1 cellular context compared by ENCODE assay signal in the genomic region with DNA sequence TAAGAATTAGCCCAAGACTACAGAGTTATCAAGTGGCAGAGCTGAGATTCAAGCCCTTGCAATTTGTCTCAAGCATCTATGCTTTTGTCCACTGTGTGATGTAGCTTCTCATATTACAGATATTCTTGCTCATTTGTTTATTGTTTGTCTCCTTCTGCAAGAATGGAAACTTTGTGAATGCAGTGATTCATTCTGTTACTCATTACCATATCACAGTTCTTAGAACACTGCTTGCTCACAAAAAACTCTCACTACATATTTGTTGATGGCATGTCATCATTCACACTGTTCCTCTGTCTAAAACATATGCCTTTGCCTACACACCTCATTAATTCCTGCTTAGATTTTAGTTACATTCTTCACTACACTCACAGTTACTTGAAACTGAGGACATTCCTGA.
TF ChIP-seq lines count a peak whose summit lies in the region.

No MANE protein-coding gene starts in this region.

TF ChIP-seq in GM12878, 131 proteins besides CTCF, POLR2A, EP300 and RAD21 (continued from another document):
- TF ChIP-seq, protein P1, sequence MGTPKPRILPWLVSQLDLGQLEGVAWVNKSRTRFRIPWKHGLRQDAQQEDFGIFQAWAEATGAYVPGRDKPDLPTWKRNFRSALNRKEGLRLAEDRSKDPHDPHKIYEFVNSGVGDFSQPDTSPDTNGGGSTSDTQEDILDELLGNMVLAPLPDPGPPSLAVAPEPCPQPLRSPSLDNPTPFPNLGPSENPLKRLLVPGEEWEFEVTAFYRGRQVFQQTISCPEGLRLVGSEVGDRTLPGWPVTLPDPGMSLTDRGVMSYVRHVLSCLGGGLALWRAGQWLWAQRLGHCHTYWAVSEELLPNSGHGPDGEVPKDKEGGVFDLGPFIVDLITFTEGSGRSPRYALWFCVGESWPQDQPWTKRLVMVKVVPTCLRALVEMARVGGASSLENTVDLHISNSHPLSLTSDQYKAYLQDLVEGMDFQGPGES (IDR thresholded peaks at IDR 0.05) = no peak
- TF ChIP-seq, protein P2, sequence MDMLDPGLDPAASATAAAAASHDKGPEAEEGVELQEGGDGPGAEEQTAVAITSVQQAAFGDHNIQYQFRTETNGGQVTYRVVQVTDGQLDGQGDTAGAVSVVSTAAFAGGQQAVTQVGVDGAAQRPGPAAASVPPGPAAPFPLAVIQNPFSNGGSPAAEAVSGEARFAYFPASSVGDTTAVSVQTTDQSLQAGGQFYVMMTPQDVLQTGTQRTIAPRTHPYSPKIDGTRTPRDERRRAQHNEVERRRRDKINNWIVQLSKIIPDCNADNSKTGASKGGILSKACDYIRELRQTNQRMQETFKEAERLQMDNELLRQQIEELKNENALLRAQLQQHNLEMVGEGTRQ (IDR thresholded peaks at IDR 0.05; ENCODE audit: borderline replicate concordance, low read depth, low read length) = no peak
- TF ChIP-seq SPI1 (IDR thresholded peaks at IDR 0.05; ENCODE audit: borderline replicate concordance, insufficient read depth, low read depth, low read length) = no peak
- no peak for TF ChIP-seq CBFB (IDR thresholded peaks at IDR 0.05; ENCODE audit: low read depth)
- TF ChIP-seq IRF4 (IDR thresholded peaks at IDR 0.05; ENCODE audit: low read depth, low read length) = peak; percentile 38; the same call in 1 of the 2 replicates
- TF ChIP-seq FOXM1 (IDR thresholded peaks at IDR 0.05; ENCODE audit: low read depth, low read length) = peak; percentile 42; the same call in 1 of the 2 replicates
- TF ChIP-seq MEF2A (IDR thresholded peaks at IDR 0.05; ENCODE audit: insufficient read depth, low read depth, low read length) = 0 out of 2 replicates have a peak, but pooled peaks have one; percentile 30
- no peak for TF ChIP-seq CEBPZ (IDR thresholded peaks at IDR 0.05; ENCODE audit: low read depth, low read length)
- no peak for TF ChIP-seq TBL1XR1 (IDR thresholded peaks at IDR 0.05; ENCODE audit: low read depth, low read length)
- TF ChIP-seq ZNF217 (IDR thresholded peaks at IDR 0.05) = peak; percentile 18; the same call in 1 of the 2 replicates
- TF ChIP-seq, protein P3, sequence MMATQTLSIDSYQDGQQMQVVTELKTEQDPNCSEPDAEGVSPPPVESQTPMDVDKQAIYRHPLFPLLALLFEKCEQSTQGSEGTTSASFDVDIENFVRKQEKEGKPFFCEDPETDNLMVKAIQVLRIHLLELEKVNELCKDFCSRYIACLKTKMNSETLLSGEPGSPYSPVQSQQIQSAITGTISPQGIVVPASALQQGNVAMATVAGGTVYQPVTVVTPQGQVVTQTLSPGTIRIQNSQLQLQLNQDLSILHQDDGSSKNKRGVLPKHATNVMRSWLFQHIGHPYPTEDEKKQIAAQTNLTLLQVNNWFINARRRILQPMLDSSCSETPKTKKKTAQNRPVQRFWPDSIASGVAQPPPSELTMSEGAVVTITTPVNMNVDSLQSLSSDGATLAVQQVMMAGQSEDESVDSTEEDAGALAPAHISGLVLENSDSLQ (IDR thresholded peaks at IDR 0.05) = 0 out of 2 replicates have a peak, but pooled peaks have one; percentile 16
- peak; percentile 51; the same call in 1 of the 3 replicates for TF ChIP-seq POU2F2 (IDR thresholded peaks at IDR 0.05; ENCODE audit: borderline replicate concordance, low read depth, low read length)
- TF ChIP-seq ATF7 (IDR thresholded peaks at IDR 0.05; ENCODE audit: low read depth) = peak; percentile 84
- no peak for TF ChIP-seq E4F1 (IDR thresholded peaks at IDR 0.05; ENCODE audit: borderline replicate concordance, partially characterized antibody)
- TF ChIP-seq, protein P4, sequence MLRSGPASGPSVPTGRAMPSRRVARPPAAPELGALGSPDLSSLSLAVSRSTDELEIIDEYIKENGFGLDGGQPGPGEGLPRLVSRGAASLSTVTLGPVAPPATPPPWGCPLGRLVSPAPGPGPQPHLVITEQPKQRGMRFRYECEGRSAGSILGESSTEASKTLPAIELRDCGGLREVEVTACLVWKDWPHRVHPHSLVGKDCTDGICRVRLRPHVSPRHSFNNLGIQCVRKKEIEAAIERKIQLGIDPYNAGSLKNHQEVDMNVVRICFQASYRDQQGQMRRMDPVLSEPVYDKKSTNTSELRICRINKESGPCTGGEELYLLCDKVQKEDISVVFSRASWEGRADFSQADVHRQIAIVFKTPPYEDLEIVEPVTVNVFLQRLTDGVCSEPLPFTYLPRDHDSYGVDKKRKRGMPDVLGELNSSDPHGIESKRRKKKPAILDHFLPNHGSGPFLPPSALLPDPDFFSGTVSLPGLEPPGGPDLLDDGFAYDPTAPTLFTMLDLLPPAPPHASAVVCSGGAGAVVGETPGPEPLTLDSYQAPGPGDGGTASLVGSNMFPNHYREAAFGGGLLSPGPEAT (IDR thresholded peaks at IDR 0.05; ENCODE audit: low read depth) = peak; percentile 40; the same call in 1 of the 2 replicates
- no peak for TF ChIP-seq SP1 (IDR thresholded peaks at IDR 0.05; ENCODE audit: low read depth, low read length)
- TF ChIP-seq JUNB (IDR thresholded peaks at IDR 0.05) = peak; percentile 83
